30 cellular contexts compared by ENCODE assay signal in genomic region chr6:168122011-168122410, GRCh38. TPM values are rescaled to one million over a fixed set of nuclear protein-coding genes. Genes with fewer than 3 reads are reported as not detected.
DNase-seq lines count a peak whose midpoint lies in the region; ATAC-seq, FAIRE-seq and TF ChIP-seq lines count a peak whose summit lies in the region.
"Had no signal": no experiment of that assay in that cellular context is flagged by ENCODE, and none has a peak within 500 bp of the region (broad histone marks: within the 10 kb centered on the region; RNA-seq: fewer than 3 reads in every experiment).

No MANE protein-coding gene starts in this region.

- H3K36me3 ChIP-seq in RWPE2 (ENCODE audit: low read depth) = no peaks in the 10 kb centered on the region
- H3K36me3 ChIP-seq in spleen = no peaks in the 10 kb centered on the region
- H3K36me3 ChIP-seq: BLaER1, esophagus squamous epithelium, stomach, tibial artery had no signal

- TF ChIP-seq POLR2A in spleen (IDR thresholded peaks at IDR 0.05) (no peak), GM12892 (IDR thresholded peaks at IDR 0.05; ENCODE audit: low read depth, low read length) (no peak)

- no peak for ATAC-seq in RWPE2 (ENCODE audit: low read depth)
- no peak for ATAC-seq in HG02970 (IDR thresholded peaks at IDR 0.05; ENCODE audit: low FRiP score, unreplicated experiment)
- no peak for ATAC-seq in GM21723 (IDR thresholded peaks at IDR 0.05; ENCODE audit: unreplicated experiment)
- ATAC-seq: foreskin keratinocyte, HCT116, mucosa of descending colon had no signal

- DNase-seq in ELF-1 (ENCODE audit: low read depth, low spot score) = peak; percentile 1
- peak; percentile 42 for DNase-seq in RWPE2 (ENCODE audit: low spot score)
- DNase-seq in islet precursor cell = peak; percentile 32
- DNase-seq in spleen = peak; percentile 54
- DNase-seq in GM12892 (ENCODE audit: insufficient read length) = no peak
- DNase-seq: activated CD4-positive, CD25-positive, alpha-beta regulatory T cell treated with anti-CD3 and anti-CD28 coated beads, Interleukin-2, amount 50 U/mL, for 72 hours; activated effector memory CD4-positive, alpha-beta T cell treated with anti-CD3 and anti-CD28 coated beads, Interleukin-2, amount 50 U/mL, for 16 hours; activated naive CD8-positive, alpha-beta T cell treated with anti-CD3 and anti-CD28 coated beads, Interleukin-2, amount 10 ng/mL, durations not matched to agents 7 days and 5 days; activated T-cell treated with anti-CD3 and anti-CD28 coated beads, Interleukin-2, amount 50 U/mL, for 1 hour; DMS153; esophagus squamous epithelium; foreskin keratinocyte; kidney glomerular epithelial cell; NCI-H146; NCI-H2107; NCI-H345; NCI-H69; nephron progenitor cell; SHP77 treated with DMSO at 0.1 percent for 48 hours; stomach had no signal

- intact Hi-C loops in spleen (cut with DNase I; ENCODE audit: low total_unique reads) = no loop called here

- FAIRE-seq in GM12892 (lab: Jason Lieb, UNC) = no peak
- FAIRE-seq: astrocyte had no signal

- H3K27me3 ChIP-seq in RWPE2 (ENCODE audit: insufficient read depth, poor library complexity, severe bottlenecking) (peaks cover 3% of the 10 kb centered on the region), spleen (replicated peaks in 1 of 7) (no peaks in the 10 kb centered on the region)
- H3K27me3 ChIP-seq: BLaER1, foreskin keratinocyte, stomach had no signal

- H3K4me1 ChIP-seq in RWPE2 (ENCODE audit: insufficient read depth, poor library complexity, severe bottlenecking) = no peaks in the 10 kb centered on the region
- H3K4me1 ChIP-seq in spleen = peaks cover 0 to 3% (median 0%) of the 10 kb centered on the region in 6 donors
- H3K4me1 ChIP-seq: BLaER1, esophagus squamous epithelium, foreskin keratinocyte, tibial artery had no signal

- H3K9me3 ChIP-seq in RWPE2 (ENCODE audit: severe bottlenecking) (no peaks in the 10 kb centered on the region), spleen (peaks cover 0 to 3% (median 0%) of the 10 kb centered on the region in 8 donors)
- H3K9me3 ChIP-seq: esophagus squamous epithelium, mucosa of descending colon, stomach, tibial artery had no signal

- H3K27ac ChIP-seq in RWPE2 (ENCODE audit: poor library complexity, severe bottlenecking) = no peak overlapping the region
- H3K27ac ChIP-seq in spleen = no peak overlapping the region
- H3K27ac ChIP-seq: BLaER1, esophagus squamous epithelium, foreskin keratinocyte, stomach, tibial artery had no signal

- TF ChIP-seq CTCF in RWPE2 (IDR thresholded peaks at IDR 0.05; ENCODE audit: poor library complexity, severe bottlenecking) = no peak
- TF ChIP-seq CTCF in spleen (IDR thresholded peaks at IDR 0.05 in 8 of 11, conservative IDR thresholded peaks at IDR 0.05 in 3 of 11) = no peak

- no peak overlapping the region for H3K4me3 ChIP-seq in RWPE2 (ENCODE audit: severe bottlenecking)
- H3K4me3 ChIP-seq in spleen = no peak overlapping the region
- H3K4me3 ChIP-seq: BLaER1, esophagus squamous epithelium, lung, mucosa of descending colon, stomach, tibial artery had no signal

- 88 to 93% (median 90%) methylated on average over 14 of the region's 14 CpGs for WGBS in spleen, 5 donors

RNA-seq across cellular contexts. Expression of gene FRMD1, which starts 43.0 kb away (rescaled TPM):
- total RNA-seq in spleen = 1 to 10 TPM in 6 of 7 donors, under 1 TPM in 1; 0.59 to 9.5 (median 1.5) TPM
- polyA plus RNA-seq in spleen = 1 to 10 TPM in 1 of 3 donors, under 1 TPM in 2; 0.14 to 3.1 (median 0.33) TPM
- polyA plus RNA-seq in GM12892 (2012; ENCODE audit: missing spikeins) = not detected
- total RNA-seq: activated naive CD8-positive, alpha-beta T cell treated with anti-CD3 and anti-CD28 coated beads, Interleukin-2, amount 10 ng/mL, durations not matched to agents 7 days and 5 days; astrocyte; cardiac septum; foreskin keratinocyte had no signal
- polyA plus RNA-seq: foreskin keratinocyte, IgD-negative memory B cell had no signal
